Comparison of ENCODE assay signal across 26 cellular contexts in the genomic region with DNA sequence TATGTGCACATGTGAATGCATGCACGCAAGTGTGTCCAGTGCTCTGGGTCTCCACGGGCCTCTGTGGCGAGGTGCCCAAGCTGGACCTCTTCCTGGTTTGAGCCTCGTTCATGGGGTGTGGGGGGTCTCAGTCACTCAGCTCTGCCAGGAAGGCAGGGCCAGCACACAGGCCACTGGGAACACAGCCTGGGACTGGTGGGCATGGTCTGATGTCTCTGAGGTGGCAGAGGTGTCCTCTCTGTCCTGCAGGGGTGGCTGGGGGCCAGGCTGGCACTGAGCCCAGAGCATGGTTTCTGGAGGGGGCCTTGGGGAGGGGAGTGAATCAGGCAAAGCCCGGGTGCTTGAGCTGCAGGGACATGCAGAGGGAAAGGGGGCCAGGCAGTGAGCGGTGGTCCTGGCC. TPM values are rescaled to one million over a fixed set of nuclear protein-coding genes. Genes with fewer than 3 reads are reported as not detected.
"Had no signal": no experiment of that assay in that cellular context is flagged by ENCODE, and none has a peak within 500 bp of the region (broad histone marks: within the 10 kb centered on the region; RNA-seq: fewer than 3 reads in every experiment).

No MANE protein-coding gene starts in this region.

- H3K4me1 ChIP-seq: esophagus squamous epithelium, neural progenitor cell, psoas muscle, stomach, thyroid gland had no signal

- H3K9me3 ChIP-seq: esophagus squamous epithelium, ovary, psoas muscle, stomach, thyroid gland had no signal

- H3K27me3 ChIP-seq: esophagus squamous epithelium, neural progenitor cell, ovary, stomach, thyroid gland had no signal

- H3K27ac ChIP-seq: esophagus squamous epithelium, neural progenitor cell, ovary, psoas muscle, stomach, thyroid gland had no signal

- H3K36me3 ChIP-seq: neural progenitor cell, ovary had no signal

- DNase-seq: cortex of kidney; effector memory CD8-positive, alpha-beta T cell; erythroblast; esophagus squamous epithelium; mammary epithelial cell; mesendoderm; midbrain; naive thymus-derived CD4-positive, alpha-beta T cell; nucleus accumbens; ovary; stimulated activated CD4-positive, alpha-beta T cell treated with anti-CD3 and anti-CD28 coated beads, Interleukin-12 subunit alpha, Interleukin-12 subunit beta, amount 100 ng/mL, for 4 hours; stimulated activated CD4-positive, alpha-beta T cell treated with anti-CD3 and anti-CD28 coated beads, Interleukin-1b, Interleukin-23, amount 100 ng/mL, for 48 hours; stimulated activated CD4-positive, alpha-beta T cell treated with anti-CD3 and anti-CD28 coated beads, Interleukin-4, amount 100 ng/mL, for 1 hour; stimulated activated CD8-positive, alpha-beta memory T cell treated with anti-CD3 and anti-CD28 coated beads, Interleukin-4, amount 100 ng/mL, for 48 hours; stimulated activated naive CD4-positive, alpha-beta T cell; stomach; thyroid gland had no signal

- ATAC-seq: effector memory CD8-positive, alpha-beta T cell; left lobe of liver; naive thymus-derived CD4-positive, alpha-beta T cell; psoas muscle; sciatic nerve had no signal

- H3K4me3 ChIP-seq: esophagus squamous epithelium, neural progenitor cell, ovary, psoas muscle, smooth muscle cell, stomach, thyroid gland had no signal

RNA-seq across cellular contexts. Expression of a gene that starts 9.4 kb away (rescaled TPM):
- polyA plus RNA-seq: naive thymus-derived CD4-positive, alpha-beta T cell had no signal

RNA-seq across cellular contexts. Expression of a gene that starts 22.1 kb away (rescaled TPM):
- total RNA-seq: dermis microvascular lymphatic vessel endothelial cell; esophagus squamous epithelium; left lobe of liver; mammary epithelial cell; mucosa of gallbladder; naive thymus-derived CD4-positive, alpha-beta T cell; ovary; renal cortical epithelial cell; smooth muscle cell had no signal
- polyA plus RNA-seq: keratinocyte; mammary epithelial cell; naive thymus-derived CD4-positive, alpha-beta T cell; ovary; stomach had no signal
